ENCODE assay signal across 8 cellular contexts in the genomic region with DNA sequence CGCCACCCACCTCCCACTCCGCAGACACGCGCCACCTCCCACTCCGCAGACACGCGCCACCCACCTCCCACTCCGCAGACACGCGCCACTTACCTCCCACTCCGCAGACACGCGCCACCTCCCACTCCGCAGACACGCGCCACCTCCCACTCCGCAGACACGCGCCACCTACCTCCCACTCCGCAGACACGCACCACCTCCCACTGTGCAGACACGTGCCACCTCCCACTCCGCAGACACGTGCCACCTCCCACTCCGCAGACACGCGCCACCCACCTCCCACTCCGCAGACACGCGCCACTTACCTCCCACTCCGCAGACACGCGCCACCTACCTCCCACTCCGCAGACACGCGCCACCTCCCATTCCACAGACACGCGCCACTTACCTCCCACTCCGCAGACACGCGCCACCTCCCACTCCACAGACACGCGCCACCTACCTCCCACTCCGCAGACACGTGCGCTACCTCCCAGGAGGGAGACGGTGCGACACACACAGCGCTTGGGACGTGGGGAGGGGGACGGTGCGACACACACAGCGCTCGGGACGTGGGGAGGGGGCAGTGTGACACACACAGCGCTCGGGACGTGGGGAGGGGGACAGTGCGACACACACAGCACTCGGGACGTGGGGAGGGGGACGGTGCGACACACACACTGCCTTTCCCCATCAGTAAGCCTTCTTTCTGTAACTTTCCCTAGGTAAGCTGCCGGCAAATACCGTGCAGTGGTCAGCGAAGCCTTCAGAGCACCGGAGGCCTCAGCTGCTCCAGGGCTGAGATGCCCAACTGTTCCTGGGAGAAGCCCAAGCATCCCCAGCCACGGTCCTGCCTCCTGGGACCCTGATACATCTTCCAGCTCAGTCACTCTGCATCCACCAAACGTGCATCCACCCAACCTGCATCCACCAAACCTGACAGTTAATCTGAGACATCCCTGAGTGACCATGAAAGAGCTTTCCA.
DNase-seq lines count a peak whose midpoint lies in the region; ATAC-seq, FAIRE-seq and TF ChIP-seq lines count a peak whose summit lies in the region.
"Not testable (repeated sequence)": the region's sequence is repeated elsewhere in the genome, so short reads cannot be mapped to it uniquely, and the experiment has no call there.

No MANE protein-coding gene starts in this region.

- H3K79me1 ChIP-seq in neuronal stem cell (ENCODE audit: low read depth, low read length): peaks cover 29% of the 10 kb centered on the region

- not testable (repeated sequence) for H3K4ac ChIP-seq in neuronal stem cell (ENCODE audit: low read length)

- not testable (repeated sequence) for H4K20me1 ChIP-seq in K562 (replicated peaks; ENCODE audit: control insufficient read depth, insufficient read depth, low read length)
- peaks cover 69% of the 10 kb centered on the region for H4K20me1 ChIP-seq in HepG2 (ENCODE audit: insufficient read depth, low read length)

- H3K9me3 ChIP-seq in K562 (replicated peaks; ENCODE audit: control insufficient read depth, insufficient read depth, low read depth, low read length); HepG2 (ENCODE audit: low read length); neuronal stem cell (replicated peaks in 1 of 2; ENCODE audit: control insufficient read depth in 2 of 2, insufficient read depth in 1 of 2, low read depth in 1 of 2, low read length in 2 of 2): not testable (repeated sequence)

- TF ChIP-seq CTCF in Calu3 (IDR thresholded peaks at IDR 0.05; ENCODE audit: unreplicated experiment); K562 (IDR thresholded peaks at IDR 0.05 in 2 of 3, conservative IDR thresholded peaks at IDR 0.05 in 1 of 3; ENCODE audit: insufficient read depth in 2 of 3, low read depth in 1 of 3, low read length in 3 of 3); HepG2 (CRISPR knock-in tag; IDR thresholded peaks at IDR 0.05): not testable (repeated sequence)

- DNase-seq in Calu3; activated CD4-positive, alpha-beta T cell treated with anti-CD3 and anti-CD28 coated beads, Interleukin-2, amount 10 ng/mL, durations not matched to agents 7 days and 5 days; activated naive CD4-positive, alpha-beta T cell treated with anti-CD3 and anti-CD28 coated beads for 36 hours; K562 (ENCODE audit: extremely low read depth in 1 of 4, low spot score in 3 of 4); HepG2 (ENCODE audit: low spot score); neuronal stem cell (ENCODE audit: low spot score): not testable (repeated sequence)
- DNase-seq in Right ventricle myocardium superior: peak; percentile 24

- not testable (repeated sequence) for H2BK120ac ChIP-seq in neuronal stem cell (ENCODE audit: low read depth, low read length)

- not testable (repeated sequence) for H2AK5ac ChIP-seq in neuronal stem cell (ENCODE audit: low read depth, low read length)

- FAIRE-seq in K562 (lab: Jason Lieb, UNC); HepG2 (lab: Jason Lieb, UNC): not testable (repeated sequence)

- H2BK12ac ChIP-seq in neuronal stem cell (ENCODE audit: low read length): not testable (repeated sequence)

- H3K9me1 ChIP-seq in K562 (ENCODE audit: control insufficient read depth, insufficient read depth, low read length): not testable (repeated sequence)

- BruUV-seq in Calu3 (replicated peaks; lab: Mats Ljungman, UMichigan); K562 (replicated peaks; lab: Mats Ljungman, UMichigan); HepG2 (replicated peaks; lab: Mats Ljungman, UMichigan): not testable (repeated sequence)

- H3K4me1 ChIP-seq in K562 (replicated peaks in 1 of 2; ENCODE audit: control insufficient read depth in 2 of 2, insufficient read depth in 2 of 2, low read length in 2 of 2): peaks cover 0 to 14% of the 10 kb centered on the region in 2 experiments; a peak in 2 of 5 replicates
- H3K4me1 ChIP-seq in HepG2 (ENCODE audit: insufficient read depth, low read length): 0 out of 2 replicates have a peak, but pooled peaks cover 13% of the 10 kb centered on the region
- H3K4me1 ChIP-seq in neuronal stem cell (ENCODE audit: control insufficient read depth in 2 of 2, insufficient read depth in 1 of 2, low read depth in 1 of 2, low read length in 2 of 2): not testable (repeated sequence)

- not testable (repeated sequence) for ATAC-seq in K562; Right ventricle myocardium superior (ENCODE audit: poor library complexity); HepG2

- peak overlapping the region; percentile 46 for H3K27ac Mint-ChIP-seq in Calu3 (ENCODE audit: unreplicated experiment)
- H3K27ac Mint-ChIP-seq in activated CD4-positive, alpha-beta T cell treated with anti-CD3 and anti-CD28 coated beads, Interleukin-2, amount 10 ng/mL, durations not matched to agents 7 days and 5 days: peak overlapping the region; percentile 41
- H3K27ac Mint-ChIP-seq in activated naive CD4-positive, alpha-beta T cell treated with anti-CD3 and anti-CD28 coated beads for 36 hours: peak overlapping the region; percentile 30
- H3K27ac Mint-ChIP-seq in stimulated activated naive CD8-positive, alpha-beta T cell treated with anti-CD3 and anti-CD28 coated beads, Interleukin-15, Interleukin-2, amounts not matched to agents 100 ng/mL and 50 ng/mL, for 24 hours: peak overlapping the region; percentile 36

- H3K36me3 ChIP-seq in K562 (ENCODE audit: control insufficient read depth, insufficient read depth, low read length) (peaks cover 75% of the 10 kb centered on the region; the same call in 2 of the 3 replicates), HepG2 (replicated peaks in 1 of 2; ENCODE audit: control insufficient read depth in 1 of 2, insufficient read depth in 2 of 2, low read length in 2 of 2) (peaks cover 33 to 75% of the 10 kb centered on the region in 2 experiments), neuronal stem cell (replicated peaks in 1 of 2; ENCODE audit: control insufficient read depth in 2 of 2, insufficient read depth in 2 of 2, low read length in 2 of 2) (peaks cover 25 to 75% of the 10 kb centered on the region in 2 donors)

- not testable (repeated sequence) for H3K9me3 Mint-ChIP-seq in Calu3 (ENCODE audit: low read depth, unreplicated experiment); activated CD4-positive, alpha-beta T cell treated with anti-CD3 and anti-CD28 coated beads, Interleukin-2, amount 10 ng/mL, durations not matched to agents 7 days and 5 days; activated naive CD4-positive, alpha-beta T cell treated with anti-CD3 and anti-CD28 coated beads for 36 hours; stimulated activated naive CD8-positive, alpha-beta T cell treated with anti-CD3 and anti-CD28 coated beads, Interleukin-15, Interleukin-2, amounts not matched to agents 100 ng/mL and 50 ng/mL, for 24 hours

- in situ Hi-C loops in K562 (cut with MboI); HepG2 (cut with HindIII; ENCODE audit: extremely low pct_ligation_motif_present, low pct_unique_long_range_greater_than_20kb): not testable (repeated sequence)

- CTCF ChIA-PET in Calu3 (lab: Charles Lee); K562 (lab: Yijun Ruan, JAX; ENCODE audit: low intra/inter-chr PET ratio); HepG2 (lab: Yijun Ruan, JAX; ENCODE audit: low intra/inter-chr PET ratio, low total read pairs): not testable (repeated sequence)
- CTCF ChIA-PET in activated CD4-positive, alpha-beta T cell treated with anti-CD3 and anti-CD28 coated beads, Interleukin-2, amount 10 ng/mL, durations not matched to agents 7 days and 5 days (lab: Charles Lee): interaction anchor here (0.6 to 1.5 kb wide), 3 partner anchors 10 to 30 kb away, joined by 3 read pairs; no protein-coding TSS in a partner anchor
- CTCF ChIA-PET in activated naive CD4-positive, alpha-beta T cell treated with anti-CD3 and anti-CD28 coated beads for 36 hours (lab: Charles Lee): interaction anchor here (0.5 to 0.7 kb wide), 3 partner anchors 121 to 209 kb away, joined by 3 to 6 read pairs (median 3); no protein-coding TSS in a partner anchor

- TF ChIP-seq RAD21 in K562 (CRISPR knock-in tag; conservative IDR thresholded peaks at IDR 0.05 in 1 of 2, IDR thresholded peaks at IDR 0.05 in 1 of 2); HepG2 (CRISPR knock-in tag; IDR thresholded peaks at IDR 0.05): not testable (repeated sequence)

- 96% methylated on average over 6 of the region's 69 CpGs for WGBS in K562 (ENCODE audit: insufficient coverage, low coverage, missing lambda C conversion rate)
- WGBS in HepG2 (ENCODE audit: low lambda C conversion rate): 94% methylated on average over 67 of the region's 69 CpGs
- no CpG with 5 or more reads among the region's 69 CpGs for WGBS in neuronal stem cell (ENCODE audit: extremely low coverage in 2 of 2, insufficient read length in 2 of 2, insufficient replicate concordance in 1 of 2), 2 donors

- POLR2A ChIA-PET in activated CD4-positive, alpha-beta T cell treated with anti-CD3 and anti-CD28 coated beads, Interleukin-2, amount 10 ng/mL, durations not matched to agents 7 days and 5 days (lab: Charles Lee); HepG2 (lab: Yijun Ruan, JAX): not testable (repeated sequence)
- POLR2A ChIA-PET in K562 (lab: Yijun Ruan, JAX): interaction anchor here (1.1 kb wide), 1 partner anchor 10 kb away, joined by 3 read pairs; no protein-coding TSS in a partner anchor

- intact Hi-C loops in Calu3 (cut with micrococcal nuclease; ENCODE audit: unreplicated experiment); activated naive CD4-positive, alpha-beta T cell treated with anti-CD3 and anti-CD28 coated beads for 36 hours (cut with micrococcal nuclease); K562 (cut with micrococcal nuclease); Right ventricle myocardium superior (cut with DNase I); HepG2 (cut with micrococcal nuclease; ENCODE audit: unreplicated experiment): not testable (repeated sequence)

- H3K23ac ChIP-seq in neuronal stem cell (ENCODE audit: low read depth, low read length, poor library complexity): peak overlapping the region; percentile 44

- not testable (repeated sequence) for H3K4me3 ChIP-seq in K562; HepG2 (replicated peaks in 1 of 3; ENCODE audit: insufficient read depth in 1 of 3, low read depth in 2 of 3, low read length in 3 of 3); neuronal stem cell (ENCODE audit: low read length in 2 of 2)

- H3K27me3 ChIP-seq in K562 (ENCODE audit: control insufficient read depth in 2 of 2, insufficient read depth in 2 of 2, low read length in 2 of 2); HepG2 (ENCODE audit: control insufficient read depth in 1 of 2, insufficient read depth in 2 of 2, low read length in 2 of 2); neuronal stem cell (ENCODE audit: control insufficient read depth in 3 of 3, insufficient read depth in 3 of 3, low read depth in 1 of 3, low read length in 3 of 3): not testable (repeated sequence)

- H3K4me3 Mint-ChIP-seq in Calu3 (ENCODE audit: low read depth, unreplicated experiment); activated CD4-positive, alpha-beta T cell treated with anti-CD3 and anti-CD28 coated beads, Interleukin-2, amount 10 ng/mL, durations not matched to agents 7 days and 5 days; activated naive CD4-positive, alpha-beta T cell treated with anti-CD3 and anti-CD28 coated beads for 36 hours; stimulated activated naive CD8-positive, alpha-beta T cell treated with anti-CD3 and anti-CD28 coated beads, Interleukin-15, Interleukin-2, amounts not matched to agents 100 ng/mL and 50 ng/mL, for 24 hours: not testable (repeated sequence)

- not testable (repeated sequence) for H2BK15ac ChIP-seq in neuronal stem cell (ENCODE audit: low read length)

- TF ChIP-seq POLR2A in K562 (conservative IDR thresholded peaks at IDR 0.05); HepG2 (IDR thresholded peaks at IDR 0.05; ENCODE audit: insufficient read depth in 1 of 2, low read depth in 2 of 2, low read length in 2 of 2): not testable (repeated sequence)

- H3K9ac ChIP-seq in K562 (ENCODE audit: insufficient read depth in 1 of 2, low read depth in 2 of 2, low read length in 2 of 2); HepG2 (ENCODE audit: insufficient read depth, low read depth, low read length): not testable (repeated sequence)
- peak overlapping the region; percentile 65 for H3K9ac ChIP-seq in neuronal stem cell (ENCODE audit: low read depth, low read length, poor library complexity)

- H3K4me2 ChIP-seq in K562 (ENCODE audit: insufficient read depth, low read length); HepG2 (ENCODE audit: low read depth, low read length); neuronal stem cell (ENCODE audit: insufficient read depth, low read length, poor library complexity, severe bottlenecking): not testable (repeated sequence)

- H4K91ac ChIP-seq in neuronal stem cell (ENCODE audit: low read depth, low read length, poor library complexity): peak overlapping the region; percentile 59

- peak overlapping the region; percentile 15 for H2BK5ac ChIP-seq in neuronal stem cell (ENCODE audit: low read length)

- H3K18ac ChIP-seq in neuronal stem cell (ENCODE audit: low read length): not testable (repeated sequence)

- H3K79me2 ChIP-seq in K562 (ENCODE audit: control insufficient read depth, insufficient read depth, low read length) (peaks cover 81% of the 10 kb centered on the region), HepG2 (ENCODE audit: insufficient read depth, low read length) (peaks cover 75% of the 10 kb centered on the region)

- not testable (repeated sequence) for H4K8ac ChIP-seq in neuronal stem cell (ENCODE audit: low read depth, low read length)

- H3K27ac ChIP-seq in K562 (ENCODE audit: extremely low read depth, low read depth, low read length); HepG2 (ENCODE audit: extremely low read length, insufficient read depth, low read length); neuronal stem cell (replicated peaks; ENCODE audit: low read length): not testable (repeated sequence)

- peaks cover 12% of the 10 kb centered on the region for H3K4me1 Mint-ChIP-seq in Calu3 (ENCODE audit: low read depth, unreplicated experiment)
- peaks cover 53% of the 10 kb centered on the region for H3K4me1 Mint-ChIP-seq in activated CD4-positive, alpha-beta T cell treated with anti-CD3 and anti-CD28 coated beads, Interleukin-2, amount 10 ng/mL, durations not matched to agents 7 days and 5 days
- H3K4me1 Mint-ChIP-seq in activated naive CD4-positive, alpha-beta T cell treated with anti-CD3 and anti-CD28 coated beads for 36 hours (ENCODE audit: low read depth): peaks cover 43% of the 10 kb centered on the region
- H3K4me1 Mint-ChIP-seq in stimulated activated naive CD8-positive, alpha-beta T cell treated with anti-CD3 and anti-CD28 coated beads, Interleukin-15, Interleukin-2, amounts not matched to agents 100 ng/mL and 50 ng/mL, for 24 hours (ENCODE audit: low read depth): peaks cover 59% of the 10 kb centered on the region

- H2AFZ ChIP-seq in K562 (ENCODE audit: low read depth, low read length); HepG2 (ENCODE audit: low read length); neuronal stem cell (ENCODE audit: low read length): not testable (repeated sequence)

- H3K36me3 Mint-ChIP-seq in Calu3 (ENCODE audit: insufficient read depth, unreplicated experiment): peaks cover 78% of the 10 kb centered on the region
- H3K36me3 Mint-ChIP-seq in activated CD4-positive, alpha-beta T cell treated with anti-CD3 and anti-CD28 coated beads, Interleukin-2, amount 10 ng/mL, durations not matched to agents 7 days and 5 days (ENCODE audit: low read depth): peaks cover 52% of the 10 kb centered on the region
- peaks cover 26% of the 10 kb centered on the region for H3K36me3 Mint-ChIP-seq in activated naive CD4-positive, alpha-beta T cell treated with anti-CD3 and anti-CD28 coated beads for 36 hours (ENCODE audit: low read depth)
- H3K36me3 Mint-ChIP-seq in stimulated activated naive CD8-positive, alpha-beta T cell treated with anti-CD3 and anti-CD28 coated beads, Interleukin-15, Interleukin-2, amounts not matched to agents 100 ng/mL and 50 ng/mL, for 24 hours (ENCODE audit: low read depth): peaks cover 41% of the 10 kb centered on the region

- H3K14ac ChIP-seq in neuronal stem cell (ENCODE audit: low read length): peak overlapping the region; percentile 14

- H3K27me3 Mint-ChIP-seq in Calu3 (ENCODE audit: unreplicated experiment); activated CD4-positive, alpha-beta T cell treated with anti-CD3 and anti-CD28 coated beads, Interleukin-2, amount 10 ng/mL, durations not matched to agents 7 days and 5 days; activated naive CD4-positive, alpha-beta T cell treated with anti-CD3 and anti-CD28 coated beads for 36 hours (ENCODE audit: low read depth); stimulated activated naive CD8-positive, alpha-beta T cell treated with anti-CD3 and anti-CD28 coated beads, Interleukin-15, Interleukin-2, amounts not matched to agents 100 ng/mL and 50 ng/mL, for 24 hours: not testable (repeated sequence)

- not testable (repeated sequence) for TF ChIP-seq EP300 in K562 (IDR thresholded peaks at IDR 0.05; ENCODE audit: low read length); HepG2 (IDR thresholded peaks at IDR 0.05; ENCODE audit: low read depth in 2 of 2, low read length in 2 of 2); HepG2 (CRISPR knock-in tag; IDR thresholded peaks at IDR 0.05; ENCODE audit: borderline replicate concordance)
